10 cellular contexts compared by ENCODE assay signal in the genomic region with DNA sequence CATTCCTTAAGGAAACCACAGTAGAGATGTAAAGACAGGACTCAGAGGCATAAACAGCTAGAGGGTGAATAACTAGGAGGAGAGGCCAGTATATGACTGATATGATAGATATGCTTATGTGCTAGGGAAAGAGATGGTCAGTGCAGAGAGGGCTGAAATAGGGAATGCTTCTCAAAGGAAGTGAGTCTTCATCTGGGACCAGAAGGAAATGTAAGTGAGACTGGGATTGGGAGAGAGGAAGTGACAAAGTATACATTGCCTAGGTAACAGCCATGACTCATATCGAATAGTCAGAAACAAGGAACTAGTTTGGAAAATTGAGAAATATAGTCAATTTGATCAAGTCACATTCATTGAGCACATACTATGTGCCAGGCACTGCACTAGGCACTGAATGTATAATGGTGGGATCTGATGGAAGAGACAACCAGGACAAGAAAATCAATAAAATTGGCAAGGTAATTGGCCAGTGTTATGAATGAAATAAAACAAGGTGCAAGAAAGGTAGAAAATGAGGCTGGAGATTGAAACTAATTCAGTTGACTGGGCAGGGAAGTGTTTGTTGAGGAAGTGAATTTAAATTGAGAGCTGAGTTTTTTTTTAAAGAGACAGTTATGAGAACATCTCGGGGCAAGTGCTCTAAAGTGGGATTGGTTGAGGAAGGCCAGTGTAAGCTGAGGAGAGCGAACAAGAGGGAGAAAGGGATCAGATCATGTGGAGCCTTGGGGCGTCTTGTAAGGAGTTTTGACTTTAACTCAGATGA. TPM values are rescaled to one million over a fixed set of nuclear protein-coding genes. Genes with fewer than 3 reads are reported as not detected.
A peak's percentile ranks its signal among the peaks of the same experiment; 100 is the strongest.
DNase-seq lines count a peak whose midpoint lies in the region; ATAC-seq and TF ChIP-seq lines count a peak whose summit lies in the region.
"Had no signal": no experiment of that assay in that cellular context is flagged by ENCODE, and none has a peak within 500 bp of the region (broad histone marks: within the 10 kb centered on the region; RNA-seq: fewer than 3 reads in every experiment).

No MANE protein-coding gene starts in this region.

- H3K36me3 ChIP-seq in GM23248 (ENCODE audit: low read depth): no peaks in the 10 kb centered on the region
- H3K36me3 ChIP-seq: HAP-1 had no signal

- in situ Hi-C loops in GM23248 (cut with MboI): no loop called here

- peak overlapping the region; percentile 40 for H3K27ac ChIP-seq in GM23248

- no peaks in the 10 kb centered on the region for H3K27me3 ChIP-seq in GM23248 (replicated peaks; ENCODE audit: insufficient read depth)

- no peak overlapping the region for H3K4me2 ChIP-seq in GM23248 (ENCODE audit: unreplicated experiment)

- peaks cover 30% of the 10 kb centered on the region for H3F3A ChIP-seq in GM23248 (ENCODE audit: insufficient read depth)

- DNase-seq in AG04449 (ENCODE audit: low read depth, low spot score) (peak; percentile 37), GM23248 (peak; percentile 86), SKM-1 treated with dmso at 0.1 percent for 144 hours (lab: John Stamatoyannopoulos, UW; ENCODE audit: unreplicated experiment) (peak; percentile 67), fibroblast of villous mesenchyme (ENCODE audit: low read depth) (peak; percentile 25), type B pancreatic cell (ENCODE audit: extremely low spot score, unreplicated experiment) (no peak), HK-2 (ENCODE audit: unreplicated experiment) (no peak), COR-L47 (lab: John Stamatoyannopoulos, UW) (no peak)
- DNase-seq: stimulated activated CD4-positive, alpha-beta T cell treated with anti-CD3 and anti-CD28 coated beads, Interleukin-2, amount 100 ng/mL, for 48 hours had no signal

- TF ChIP-seq CTCF in AG04449 (IDR thresholded peaks at IDR 0.05; ENCODE audit: insufficient read depth, low read length, missing control alignments) (no peak), fibroblast of villous mesenchyme (IDR thresholded peaks at IDR 0.05; ENCODE audit: insufficient read depth, low read depth, low read length) (no peak), type B pancreatic cell (conservative IDR thresholded peaks at IDR 0.05) (no peak)

- H3K4me3 ChIP-seq in AG04449 (ENCODE audit: low read depth, low read length): no peak overlapping the region
- no peak overlapping the region for H3K4me3 ChIP-seq in GM23248
- H3K4me3 ChIP-seq in fibroblast of villous mesenchyme (ENCODE audit: low read depth, low read length): no peak overlapping the region
- H3K4me3 ChIP-seq: HAP-1 had no signal

- H3K9me3 ChIP-seq in GM23248 (ENCODE audit: low read depth): no peaks in the 10 kb centered on the region
- H3K9me3 ChIP-seq: HAP-1 had no signal

- CTCF ChIA-PET in AG04449 (lab: Yijun Ruan, JAX): interaction anchor here (1.1 to 3.7 kb wide), 2 partner anchors 11 to 12 kb away, joined by 4 to 33 read pairs; no protein-coding TSS in a partner anchor

- no peaks in the 10 kb centered on the region for H3K9me3 Mint-ChIP-seq in type B pancreatic cell

- 69 to 70% methylated on average over 4 of the region's 4 CpGs for WGBS in GM23248 (ENCODE audit: low coverage in 1 of 2, low lambda C conversion rate in 2 of 2, missing lambda C conversion rate in 2 of 2), 2 experiments

- H4K20me1 ChIP-seq in GM23248 (ENCODE audit: insufficient read depth): no peaks in the 10 kb centered on the region

- no peaks in the 10 kb centered on the region for H3K36me3 Mint-ChIP-seq in type B pancreatic cell

- no peak for ATAC-seq in HG02759 (IDR thresholded peaks at IDR 0.05; ENCODE audit: unreplicated experiment)

- H3K79me2 ChIP-seq in GM23248 (ENCODE audit: insufficient read depth): no peaks in the 10 kb centered on the region

- H3K27ac Mint-ChIP-seq in type B pancreatic cell: no peak overlapping the region

- H3K9me2 ChIP-seq in GM23248 (ENCODE audit: insufficient read depth): no peaks in the 10 kb centered on the region

- H3K4me1 Mint-ChIP-seq in type B pancreatic cell (ENCODE audit: unreplicated experiment): peaks cover 12% of the 10 kb centered on the region

- H3K9ac ChIP-seq in GM23248: no peak overlapping the region

- POLR2A ChIA-PET in AG04449 (lab: Yijun Ruan, JAX): no interaction called here

- peak overlapping the region; percentile 52 for H2AFZ ChIP-seq in GM23248

- no peaks in the 10 kb centered on the region for H3K27me3 Mint-ChIP-seq in type B pancreatic cell

- peaks cover 31% of the 10 kb centered on the region for H3K4me1 ChIP-seq in GM23248 (ENCODE audit: insufficient read depth)

- no peak overlapping the region for H3K4me3 Mint-ChIP-seq in type B pancreatic cell

RNA-seq across cellular contexts. Expression of a gene that starts 4.3 kb away (rescaled TPM):
- 0.38 and 1.8 TPM in 2 replicates for total RNA-seq in GM23248 (2014; rRNA removed; shearing (Covaris generic))
- polyA plus RNA-seq in GM23248 (2016; fragmentation: Nextera tagmentation; extraction: Ambion mirVana): 0.32 and 1.1 TPM in 2 replicates
- total RNA-seq in fibroblast of villous mesenchyme: 15.8 and 64.8 TPM in 2 replicates
- total RNA-seq in type B pancreatic cell (ENCODE audit: low replicate concordance): 0.86 and 1.5 TPM in 2 replicates

RNA-seq across cellular contexts. Expression of a gene that starts 55.3 kb away (rescaled TPM):
- total RNA-seq in GM23248 (2014; rRNA removed; shearing (Covaris generic)): 20.1 and 30.1 TPM in 2 replicates
- 6.8 and 7.3 TPM in 2 replicates for polyA plus RNA-seq in GM23248 (2016; fragmentation: Nextera tagmentation; extraction: Ambion mirVana)
- total RNA-seq in fibroblast of villous mesenchyme: 32.2 and 42.7 TPM in 2 replicates
- 20.9 and 38.1 TPM in 2 replicates for total RNA-seq in type B pancreatic cell (ENCODE audit: low replicate concordance)

Comparison
In these comparisons a context has a peak if more than half of its experiments do, and no peak if none do; other contexts are left out.
1. DNase-seq: peak in AG04449 (single experiment), GM23248 (single experiment), SKM-1 treated with dmso at 0.1 percent for 144 hours (single experiment) and fibroblast of villous mesenchyme (single experiment); none in type B pancreatic cell (single experiment), HK-2 (single experiment) and COR-L47 (single experiment).